In the genomic region with DNA sequence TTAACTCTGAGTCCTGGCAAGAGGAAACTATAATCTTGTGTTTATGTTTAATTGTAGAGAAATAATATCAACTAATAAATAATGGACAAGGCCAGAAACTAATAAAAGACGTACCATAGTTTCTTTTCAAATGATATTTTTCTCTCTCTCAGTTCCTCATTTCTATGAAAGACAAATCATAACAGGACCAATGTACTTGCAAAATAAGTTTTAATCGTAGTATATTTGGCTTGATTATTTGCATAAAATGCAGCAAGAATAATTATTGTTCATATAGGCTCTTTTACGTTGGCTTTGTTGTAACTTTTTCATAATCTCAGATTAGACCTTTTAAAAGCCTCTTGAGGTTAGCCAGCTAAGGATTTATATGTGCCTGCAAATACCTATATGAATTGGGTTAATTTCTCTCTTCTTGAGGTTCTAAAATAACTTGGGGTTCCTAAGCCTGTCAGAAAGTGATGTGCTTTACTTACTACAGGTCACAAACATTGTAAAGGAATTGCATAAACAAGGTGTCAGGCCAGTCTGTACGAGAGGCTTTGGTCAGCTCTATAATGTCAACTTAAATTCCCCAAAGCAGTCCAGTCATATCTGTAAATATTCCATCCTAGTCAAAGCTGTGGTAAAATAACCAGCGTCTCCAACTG, we compare ENCODE assay signal across 16 cellular contexts.
DNase-seq lines count a peak whose midpoint lies in the region; ATAC-seq, FAIRE-seq and TF ChIP-seq lines count a peak whose summit lies in the region.
"Had no signal": no experiment of that assay in that cellular context is flagged by ENCODE, and none has a peak within 500 bp of the region (broad histone marks: within the 10 kb centered on the region; RNA-seq: fewer than 3 reads in every experiment).

No MANE protein-coding gene starts in this region.

- H3K27ac Mint-ChIP-seq in WTC11: no peak overlapping the region
- H3K27ac Mint-ChIP-seq: activated CD4-positive, alpha-beta T cell treated with anti-CD3 and anti-CD28 coated beads for 36 hours; CD4-positive, alpha-beta T cell; naive thymus-derived CD4-positive, alpha-beta T cell; T-helper 1 cell treated with Interleukin-12 subunit alpha and Interleukin-12 subunit beta and Interleukin-4 antibody, amounts not matched to agents 30 μg/mL and 1 μg/mL, for 36 hours had no signal

- peaks cover 14% of the 10 kb centered on the region for H3K9me3 Mint-ChIP-seq in WTC11
- H3K9me3 Mint-ChIP-seq: CD4-positive, alpha-beta T cell; T-helper 1 cell treated with Interleukin-12 subunit alpha and Interleukin-12 subunit beta and Interleukin-4 antibody, amounts not matched to agents 30 μg/mL and 1 μg/mL, for 36 hours had no signal

- H3K4me3 Mint-ChIP-seq in WTC11: no peak overlapping the region
- H3K4me3 Mint-ChIP-seq: activated CD4-positive, alpha-beta T cell treated with anti-CD3 and anti-CD28 coated beads for 36 hours; CD4-positive, alpha-beta T cell; naive thymus-derived CD4-positive, alpha-beta T cell; T-helper 1 cell treated with Interleukin-12 subunit alpha and Interleukin-12 subunit beta and Interleukin-4 antibody, amounts not matched to agents 30 μg/mL and 1 μg/mL, for 36 hours had no signal

- no peak for TF ChIP-seq CTCF in WTC11 (IDR thresholded peaks at IDR 0.05)

- ATAC-seq in GM19452 (IDR thresholded peaks at IDR 0.05; ENCODE audit: unreplicated experiment) (peak; percentile 54), HG02798 (IDR thresholded peaks at IDR 0.05; ENCODE audit: poor library complexity, unreplicated experiment) (peak; percentile 29), HG03439 (IDR thresholded peaks at IDR 0.05; ENCODE audit: unreplicated experiment) (peak; percentile 49), WTC11 (no peak)
- ATAC-seq: activated CD4-positive, alpha-beta T cell treated with anti-CD3 and anti-CD28 coated beads for 36 hours; naive thymus-derived CD4-positive, alpha-beta T cell had no signal

- POLR2A ChIA-PET in WTC11 (lab: Charles Lee): no interaction called here

- no peaks in the 10 kb centered on the region for H3K27me3 Mint-ChIP-seq in WTC11 (ENCODE audit: low read depth)
- H3K27me3 Mint-ChIP-seq: CD4-positive, alpha-beta T cell had no signal

- TF ChIP-seq POLR2A in GM12892 (IDR thresholded peaks at IDR 0.05; ENCODE audit: low read depth, low read length): no peak

- peak; percentile 74 for FAIRE-seq in GM12892 (lab: Jason Lieb, UNC)

- no peaks in the 10 kb centered on the region for H3K36me3 Mint-ChIP-seq in WTC11
- H3K36me3 Mint-ChIP-seq: naive thymus-derived CD4-positive, alpha-beta T cell had no signal

- no peaks in the 10 kb centered on the region for H3K4me1 Mint-ChIP-seq in WTC11
- H3K4me1 Mint-ChIP-seq: activated CD4-positive, alpha-beta T cell treated with anti-CD3 and anti-CD28 coated beads for 36 hours; naive thymus-derived CD4-positive, alpha-beta T cell had no signal

- CTCF ChIA-PET in WTC11 (lab: Charles Lee): no interaction called here

- DNase-seq in GM12892 (ENCODE audit: insufficient read length): no peak
- no peak for DNase-seq in SIG-M5 (lab: John Stamatoyannopoulos, UW)
- no peak for DNase-seq in stimulated activated CD4-positive, alpha-beta T cell treated with anti-CD3 and anti-CD28 coated beads, Interleukin-1b, Interleukin-23, amount 100 ng/mL, for 48 hours
- no peak for DNase-seq in WTC11 (ENCODE audit: low spot score)
- DNase-seq in HPDE6-E6E7 (ENCODE audit: extremely low spot score): no peak
- DNase-seq: activated CD4-positive, alpha-beta T cell treated with anti-CD3 and anti-CD28 coated beads for 36 hours; CD4-positive, alpha-beta T cell; foreskin fibroblast; naive thymus-derived CD4-positive, alpha-beta T cell; NCI-H2029 treated with DMSO at 0.1 percent for 48 hours; RPMI8226; stimulated activated CD4-positive, alpha-beta T cell treated with anti-CD3 and anti-CD28 coated beads, Interleukin-12 subunit alpha, Interleukin-12 subunit beta, amount 100 ng/mL, for 4 hours had no signal

TF ChIP-seq in WTC11, 78 proteins besides CTCF, POLR2A, EP300 and RAD21:
- TF ChIP-seq ATF1 (CRISPR knock-in tag; IDR thresholded peaks at IDR 0.05): no peak
- no peak for TF ChIP-seq NFE2L1 (CRISPR knock-in tag; IDR thresholded peaks at IDR 0.05)
- no peak for TF ChIP-seq TCF7 (CRISPR knock-in tag; IDR thresholded peaks at IDR 0.05; ENCODE audit: low read depth)
- TF ChIP-seq ESRRA (CRISPR knock-in tag; IDR thresholded peaks at IDR 0.05; ENCODE audit: borderline replicate concordance): no peak
- no peak for TF ChIP-seq FOXP1 (CRISPR knock-in tag; IDR thresholded peaks at IDR 0.05; ENCODE audit: borderline replicate concordance)
- no peak for TF ChIP-seq EMX1 (CRISPR knock-in tag; IDR thresholded peaks at IDR 0.05)
- no peak for TF ChIP-seq ETV6 (CRISPR knock-in tag; IDR thresholded peaks at IDR 0.05)
- TF ChIP-seq, protein P1, sequence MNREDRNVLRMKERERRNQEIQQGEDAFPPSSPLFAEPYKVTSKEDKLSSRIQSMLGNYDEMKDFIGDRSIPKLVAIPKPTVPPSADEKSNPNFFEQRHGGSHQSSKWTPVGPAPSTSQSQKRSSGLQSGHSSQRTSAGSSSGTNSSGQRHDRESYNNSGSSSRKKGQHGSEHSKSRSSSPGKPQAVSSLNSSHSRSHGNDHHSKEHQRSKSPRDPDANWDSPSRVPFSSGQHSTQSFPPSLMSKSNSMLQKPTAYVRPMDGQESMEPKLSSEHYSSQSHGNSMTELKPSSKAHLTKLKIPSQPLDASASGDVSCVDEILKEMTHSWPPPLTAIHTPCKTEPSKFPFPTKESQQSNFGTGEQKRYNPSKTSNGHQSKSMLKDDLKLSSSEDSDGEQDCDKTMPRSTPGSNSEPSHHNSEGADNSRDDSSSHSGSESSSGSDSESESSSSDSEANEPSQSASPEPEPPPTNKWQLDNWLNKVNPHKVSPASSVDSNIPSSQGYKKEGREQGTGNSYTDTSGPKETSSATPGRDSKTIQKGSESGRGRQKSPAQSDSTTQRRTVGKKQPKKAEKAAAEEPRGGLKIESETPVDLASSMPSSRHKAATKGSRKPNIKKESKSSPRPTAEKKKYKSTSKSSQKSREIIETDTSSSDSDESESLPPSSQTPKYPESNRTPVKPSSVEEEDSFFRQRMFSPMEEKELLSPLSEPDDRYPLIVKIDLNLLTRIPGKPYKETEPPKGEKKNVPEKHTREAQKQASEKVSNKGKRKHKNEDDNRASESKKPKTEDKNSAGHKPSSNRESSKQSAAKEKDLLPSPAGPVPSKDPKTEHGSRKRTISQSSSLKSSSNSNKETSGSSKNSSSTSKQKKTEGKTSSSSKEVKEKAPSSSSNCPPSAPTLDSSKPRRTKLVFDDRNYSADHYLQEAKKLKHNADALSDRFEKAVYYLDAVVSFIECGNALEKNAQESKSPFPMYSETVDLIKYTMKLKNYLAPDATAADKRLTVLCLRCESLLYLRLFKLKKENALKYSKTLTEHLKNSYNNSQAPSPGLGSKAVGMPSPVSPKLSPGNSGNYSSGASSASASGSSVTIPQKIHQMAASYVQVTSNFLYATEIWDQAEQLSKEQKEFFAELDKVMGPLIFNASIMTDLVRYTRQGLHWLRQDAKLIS (CRISPR knock-in tag; IDR thresholded peaks at IDR 0.05; ENCODE audit: borderline replicate concordance): no peak
- TF ChIP-seq IRF2 (CRISPR knock-in tag; IDR thresholded peaks at IDR 0.05; ENCODE audit: borderline replicate concordance, low read depth): no peak
